ENCODE assay signal across 9 cellular contexts in the genomic region with DNA sequence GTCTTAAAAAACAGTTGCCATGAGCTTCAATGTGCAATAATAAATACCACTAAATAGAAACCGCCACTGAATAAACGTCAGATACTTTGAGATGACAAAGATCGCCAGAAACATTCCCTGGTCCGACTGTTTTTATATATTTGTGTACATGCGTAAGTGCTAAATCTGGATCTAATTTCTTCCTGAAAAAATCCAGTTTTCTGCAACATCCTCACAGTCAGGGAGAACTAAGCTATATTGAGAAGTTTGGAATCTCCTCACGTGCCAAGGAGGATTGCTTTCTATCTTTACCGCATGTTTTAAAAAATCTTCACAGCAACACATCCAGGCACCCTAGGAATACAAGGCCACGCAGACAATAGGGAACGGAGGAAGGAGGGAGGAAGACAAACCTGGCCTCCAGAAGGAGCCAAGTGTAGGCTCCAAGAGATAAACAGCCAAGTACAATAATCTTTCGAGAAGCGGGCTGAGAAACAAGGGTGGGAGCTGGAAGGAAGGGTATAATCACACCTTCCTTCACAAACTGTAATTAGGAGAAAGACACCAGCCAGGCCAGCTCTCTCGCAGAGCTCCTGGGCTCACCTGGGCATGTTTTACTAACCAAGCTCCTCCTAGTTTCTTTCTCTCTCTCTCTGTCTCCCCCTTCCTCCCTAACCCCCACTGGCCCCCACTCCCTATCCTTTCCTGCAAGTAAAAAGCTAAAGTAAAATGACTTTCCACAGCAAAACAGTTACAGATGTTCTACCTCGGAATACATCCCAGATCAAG. TPM values are rescaled to one million over a fixed set of nuclear protein-coding genes. Genes with fewer than 3 reads are reported as not detected.
DNase-seq lines count a peak whose midpoint lies in the region; ATAC-seq, FAIRE-seq and TF ChIP-seq lines count a peak whose summit lies in the region.
"Had no signal": no experiment of that assay in that cellular context is flagged by ENCODE, and none has a peak within 500 bp of the region (broad histone marks: within the 10 kb centered on the region; RNA-seq: fewer than 3 reads in every experiment).

No MANE protein-coding gene starts in this region.

- H3K36me3 ChIP-seq in Loucy (ENCODE audit: insufficient read depth, low read length) (0 out of 2 replicates have a peak, but pooled peaks cover 3% of the 10 kb centered on the region), kidney (ENCODE audit: control insufficient read depth in 1 of 2, insufficient read depth in 2 of 2, low read length in 2 of 2) (no peaks in the 10 kb centered on the region)

- TF ChIP-seq CTCF in Loucy (conservative IDR thresholded peaks at IDR 0.05; ENCODE audit: low read length) = no peak
- TF ChIP-seq CTCF in kidney (IDR thresholded peaks at IDR 0.05; ENCODE audit: borderline replicate concordance, extremely low read depth, insufficient read depth) = no peak

- H3K27me3 ChIP-seq in Loucy (ENCODE audit: insufficient read depth, low read length, poor library complexity, severe bottlenecking) = peaks cover 2% of the 10 kb centered on the region

- peaks cover 5% of the 10 kb centered on the region; the same call in 1 of the 2 replicates for H3F3A ChIP-seq in Loucy (ENCODE audit: low read depth)

- H3K4me2 ChIP-seq in Loucy (ENCODE audit: low read depth, low read length, poor library complexity, severe bottlenecking) = peak overlapping the region; percentile 97

- H3K9ac ChIP-seq in Loucy (ENCODE audit: low read depth, low read length, poor library complexity, severe bottlenecking) = peak overlapping the region; percentile 67
- peak overlapping the region in 1 of 2 donors; percentile 5 for H3K9ac ChIP-seq in kidney (ENCODE audit: low read length in 2 of 2)

- H2AFZ ChIP-seq in Loucy (ENCODE audit: low read length) = no peak overlapping the region

- H3K4me1 ChIP-seq in Loucy (ENCODE audit: insufficient read depth, low read length, poor library complexity, severe bottlenecking) (peaks cover 67% of the 10 kb centered on the region), kidney (ENCODE audit: control insufficient read depth in 1 of 2, insufficient read depth in 1 of 2, low read depth in 1 of 2, low read length in 2 of 2) (peaks cover 15 to 36% of the 10 kb centered on the region in 2 donors)

- peaks cover 91% of the 10 kb centered on the region for H4K20me1 ChIP-seq in Loucy (ENCODE audit: insufficient read depth, low read length, poor library complexity, severe bottlenecking)

- ATAC-seq in GM18520 (IDR thresholded peaks at IDR 0.05; ENCODE audit: unreplicated experiment) = no peak
- ATAC-seq: activated naive CD4-positive, alpha-beta T cell treated with anti-CD3 and anti-CD28 coated beads, Interleukin-2, amount 50 U/mL, for 72 hours had no signal

- H3K27ac ChIP-seq in adipose tissue (ENCODE audit: low read depth, low read length) (peak overlapping the region; percentile 60), kidney (ENCODE audit: low read depth in 2 of 2, low read length in 2 of 2) (peak overlapping the region; percentile 26 to 35)

- H3K9me3 ChIP-seq in Loucy (ENCODE audit: insufficient read depth, low read depth, low read length) (no peaks in the 10 kb centered on the region), kidney (ENCODE audit: control insufficient read depth in 1 of 2, low read length in 2 of 2) (no peaks in the 10 kb centered on the region)

- DNase-seq in kidney (no peak), superior temporal gyrus (ENCODE audit: extremely low spot score) (peak; percentile 35)
- no peak for DNase-seq in effector CD4-positive, alpha-beta T cell
- no peak for DNase-seq in activated CD8-positive, alpha-beta memory T cell treated with anti-CD3 and anti-CD28 coated beads, Interleukin-2, amount 50 U/mL, for 48 hours
- DNase-seq: NCI-H446 had no signal

- peaks cover 97% of the 10 kb centered on the region for H3K79me2 ChIP-seq in Loucy (ENCODE audit: insufficient read depth, low read length)

- 35 to 46% (median 41%) methylated on average over 13 of the region's 13 CpGs for WGBS in adipose tissue, 3 donors

- no peaks in the 10 kb centered on the region for H3K9me2 ChIP-seq in Loucy (replicated peaks; ENCODE audit: low read depth, low read length)

- FAIRE-seq in kidney (lab: Jason Lieb, UNC) = no peak

- H3K4me3 ChIP-seq in Loucy (ENCODE audit: low read length, poor library complexity, severe bottlenecking) = peak overlapping the region; percentile 85
- H3K4me3 ChIP-seq in kidney (ENCODE audit: low read length in 2 of 2) = peak overlapping the region in 1 of 2 donors; percentile 2

- intact Hi-C loops in kidney (cut with DNase I) = no loop called here

RNA-seq across cellular contexts. Expression of gene VGLL4, which starts 5.6 kb away (rescaled TPM):
- polyA plus RNA-seq in adipose tissue (10 to 100 TPM; 19.7 to 43.3 (median 25.4) TPM), kidney (ENCODE audit: insufficient read depth, low read depth, low replicate concordance) (41.4 TPM)
- total RNA-seq in kidney = 78.5 TPM
